In genomic region chr9:14499976-14500375, GRCh38 we compare ENCODE assay signal across 1 cellular context.
A peak's percentile ranks its signal among the peaks of the same experiment; 100 is the strongest.
TF ChIP-seq lines count a peak whose summit lies in the region.

No MANE protein-coding gene starts in this region.

TF ChIP-seq in HEK293, 187 proteins besides CTCF, POLR2A, EP300 and RAD21 (continued from another document):
- TF ChIP-seq PRDM2 (tag by site-specific recombination; IDR thresholded peaks at IDR 0.05; ENCODE audit: borderline replicate concordance) (no peak), ZNF768 (tag by site-specific recombination; IDR thresholded peaks at IDR 0.05) (0 out of 2 replicates have a peak, but pooled peaks have one; percentile 36), BCL11A (tag by site-specific recombination; IDR thresholded peaks at IDR 0.05; ENCODE audit: low read depth) (no peak), ZBTB21 (tag by site-specific recombination; IDR thresholded peaks at IDR 0.05) (no peak), SETDB1 (IDR thresholded peaks at IDR 0.05; ENCODE audit: insufficient read length, low read length) (no peak)
